In genomic region chr7:50376056-50376455, GRCh38 we compare ENCODE assay signal across 26 cellular contexts.
A peak's percentile ranks its signal among the peaks of the same experiment; 100 is the strongest.
DNase-seq lines count a peak whose midpoint lies in the region; ATAC-seq and TF ChIP-seq lines count a peak whose summit lies in the region.
"Had no signal": no experiment of that assay in that cellular context is flagged by ENCODE, and none has a peak within 500 bp of the region (broad histone marks: within the 10 kb centered on the region; RNA-seq: fewer than 3 reads in every experiment).

No MANE protein-coding gene starts in this region.

- CTCF ChIA-PET in activated CD4-positive, alpha-beta T cell treated with anti-CD3 and anti-CD28 coated beads for 36 hours (lab: Charles Lee), result interaction anchor here (1.0 to 3.2 kb wide), 6 partner anchors 8 to 284 kb away, joined by 3 to 17 read pairs (median 4); no protein-coding TSS in a partner anchor
- CTCF ChIA-PET in CD4-positive, alpha-beta memory T cell (lab: Charles Lee; ENCODE audit: partially characterized antibody), result interaction anchor here (1.6 to 21.0 kb wide), 3 partner anchors 12 to 168 kb away, joined by 3 to 424 read pairs (median 19); no protein-coding TSS in a partner anchor

- H3K36me3 Mint-ChIP-seq in activated CD4-positive, alpha-beta T cell treated with anti-CD3 and anti-CD28 coated beads for 36 hours (ENCODE audit: low read depth), result peaks cover 92% of the 10 kb centered on the region
- H3K36me3 Mint-ChIP-seq in CD4-positive, alpha-beta memory T cell, result peaks cover 79 to 99% of the 10 kb centered on the region in 2 donors
- peaks cover 83% of the 10 kb centered on the region for H3K36me3 Mint-ChIP-seq in activated T-helper 1 cell treated with anti-CD3 and anti-CD28 coated beads, Interleukin-12 subunit alpha, Interleukin-12 subunit beta, Interleukin-2, Interleukin-4 antibody, amounts not matched to agents 30 ng/mL and 10 ng/mL and 1 ng/mL, durations not matched to agents 14 hours and 24 hours and 36 hours (ENCODE audit: low read depth)
- H3K36me3 Mint-ChIP-seq in naive B cell (peaks cover 36 to 38% of the 10 kb centered on the region in 2 donors), natural killer cell (peaks cover 14% of the 10 kb centered on the region), chondrocyte (ENCODE audit: low read depth) (no peaks in the 10 kb centered on the region)

- WGBS in spleen, 5 donors, result 83 to 96% (median 91%) methylated on average over 6 of the region's 6 CpGs

- TF ChIP-seq CTCF in natural killer cell (IDR thresholded peaks at IDR 0.05) (no peak), chondrocyte (IDR thresholded peaks at IDR 0.05) (no peak), spleen (IDR thresholded peaks at IDR 0.05 in 8 of 11, conservative IDR thresholded peaks at IDR 0.05 in 3 of 11) (no peak)

- POLR2A ChIA-PET in activated CD4-positive, alpha-beta T cell treated with anti-CD3 and anti-CD28 coated beads for 36 hours (lab: Charles Lee), result interaction anchor here (0.6 kb wide), 1 partner anchor 188 kb away, joined by 3 read pairs; no protein-coding TSS in a partner anchor
- POLR2A ChIA-PET in CD4-positive, alpha-beta memory T cell (lab: Charles Lee; ENCODE audit: partially characterized antibody), result interaction anchor here (0.6 to 40.8 kb wide), 6 partner anchors 9 to 169 kb away, joined by 3 to 2673 read pairs (median 8); partner anchors contain the start of gene IKZF1

- peak overlapping the region; percentile 37 for H3K27ac ChIP-seq in CD4-positive, alpha-beta memory T cell (ENCODE audit: low read depth, low read length)
- peak overlapping the region in 3 of 8 donors; percentile 13 to 92 (median 16) for H3K27ac ChIP-seq in spleen
- H3K27ac ChIP-seq: Peyer's patch, right lobe of liver, upper lobe of right lung, VCaP had no signal

- H3K4me1 Mint-ChIP-seq in activated CD4-positive, alpha-beta T cell treated with anti-CD3 and anti-CD28 coated beads for 36 hours, result peaks cover 100% of the 10 kb centered on the region
- H3K4me1 Mint-ChIP-seq in CD4-positive, alpha-beta memory T cell, result peaks cover 71 to 100% (median 90%) of the 10 kb centered on the region in 4 donors
- H3K4me1 Mint-ChIP-seq in activated T-helper 1 cell treated with anti-CD3 and anti-CD28 coated beads, Interleukin-12 subunit alpha, Interleukin-12 subunit beta, Interleukin-2, Interleukin-4 antibody, amounts not matched to agents 30 ng/mL and 10 ng/mL and 1 ng/mL, durations not matched to agents 14 hours and 24 hours and 36 hours (ENCODE audit: low read depth), result peaks cover 98% of the 10 kb centered on the region
- H3K4me1 Mint-ChIP-seq in naive B cell (peaks cover 57 to 89% (median 67%) of the 10 kb centered on the region in 3 donors), natural killer cell (peaks cover 79 to 85% of the 10 kb centered on the region in 2 donors), chondrocyte (ENCODE audit: low read depth) (no peaks in the 10 kb centered on the region)

- intact Hi-C loops in activated CD4-positive, alpha-beta T cell treated with anti-CD3 and anti-CD28 coated beads for 36 hours (cut with DNase I, micrococcal nuclease), result no loop called here
- intact Hi-C loops in CD4-positive, alpha-beta memory T cell (cut with micrococcal nuclease), result no loop called here
- intact Hi-C loops in activated T-helper 1 cell treated with anti-CD3 and anti-CD28 coated beads, Interleukin-12 subunit alpha, Interleukin-12 subunit beta, Interleukin-2, Interleukin-4 antibody, amounts not matched to agents 30 ng/mL and 10 ng/mL and 1 ng/mL, durations not matched to agents 14 hours and 24 hours and 36 hours (cut with micrococcal nuclease), result no loop called here
- intact Hi-C loops in natural killer cell (cut with micrococcal nuclease) (no loop called here), spleen (cut with DNase I; ENCODE audit: low total_unique reads) (no loop called here)

- peaks cover 82% of the 10 kb centered on the region for H3K36me3 ChIP-seq in CD4-positive, alpha-beta memory T cell (ENCODE audit: insufficient read depth, low read length)
- H3K36me3 ChIP-seq in spleen, result peaks cover 4 to 99% (median 36%) of the 10 kb centered on the region in 6 donors
- H3K36me3 ChIP-seq: Peyer's patch, right lobe of liver, upper lobe of right lung had no signal

- no peaks in the 10 kb centered on the region for H3K27me3 Mint-ChIP-seq in activated CD4-positive, alpha-beta T cell treated with anti-CD3 and anti-CD28 coated beads for 36 hours
- H3K27me3 Mint-ChIP-seq in CD4-positive, alpha-beta memory T cell, result no peaks in the 10 kb centered on the region
- no peaks in the 10 kb centered on the region for H3K27me3 Mint-ChIP-seq in activated T-helper 1 cell treated with anti-CD3 and anti-CD28 coated beads, Interleukin-12 subunit alpha, Interleukin-12 subunit beta, Interleukin-2, Interleukin-4 antibody, amounts not matched to agents 30 ng/mL and 10 ng/mL and 1 ng/mL, durations not matched to agents 14 hours and 24 hours and 36 hours (ENCODE audit: insufficient read depth)
- H3K27me3 Mint-ChIP-seq in naive B cell (no peaks in the 10 kb centered on the region), natural killer cell (ENCODE audit: low read depth in 2 of 2) (no peaks in the 10 kb centered on the region), chondrocyte (ENCODE audit: low read depth) (peaks cover 41% of the 10 kb centered on the region)

- H3K27ac Mint-ChIP-seq in activated CD4-positive, alpha-beta T cell treated with anti-CD3 and anti-CD28 coated beads for 36 hours, result peak overlapping the region; percentile 84
- H3K27ac Mint-ChIP-seq in CD4-positive, alpha-beta memory T cell, result peak overlapping the region in 6 of 7 donors; percentile 72 to 92 (median 87)
- peak overlapping the region; percentile 91 for H3K27ac Mint-ChIP-seq in activated T-helper 1 cell treated with anti-CD3 and anti-CD28 coated beads, Interleukin-12 subunit alpha, Interleukin-12 subunit beta, Interleukin-2, Interleukin-4 antibody, amounts not matched to agents 30 ng/mL and 10 ng/mL and 1 ng/mL, durations not matched to agents 14 hours and 24 hours and 36 hours
- H3K27ac Mint-ChIP-seq in naive B cell (peak overlapping the region; percentile 51 to 96 (median 90)), natural killer cell (peak overlapping the region in 1 of 2 donors; percentile 54), chondrocyte (ENCODE audit: unreplicated experiment) (no peak overlapping the region)

- DNase-seq in activated CD4-positive, alpha-beta T cell treated with anti-CD3 and anti-CD28 coated beads for 36 hours, result no peak
- no peak for DNase-seq in activated CD4-positive, alpha-beta T cell treated with anti-CD3 and anti-CD28 coated beads, Interleukin-2, amount 50 U/mL, for 4 hours
- DNase-seq in CD4-positive, alpha-beta memory T cell, result no peak
- DNase-seq in activated T-helper 1 cell treated with anti-CD3 and anti-CD28 coated beads, Interleukin-12 subunit alpha, Interleukin-12 subunit beta, Interleukin-2, Interleukin-4 antibody, amounts not matched to agents 30 ng/mL and 10 ng/mL and 1 ng/mL, durations not matched to agents 14 hours and 24 hours and 36 hours (ENCODE audit: low spot score), result no peak
- DNase-seq in naive B cell, result no peak
- DNase-seq in natural killer cell, result no peak
- no peak for DNase-seq in chondrocyte (ENCODE audit: low spot score)
- DNase-seq in spleen, result no peak
- DNase-seq: activated gamma-delta T cell treated with Interleukin-2 at 50 U/mL for 16 hours, cerebellar nuclear complex, DMS153, erythroblast, H7, hippocampal formation, left ventricle myocardium superior, midbrain, NCI-H1048, NCI-H187 treated with DMSO at 0.1 percent for 48 hours, NCI-H446, Peyer's patch, posterior cingulate gyrus, right lobe of liver, substantia nigra, upper lobe of right lung had no signal

- no peak for TF ChIP-seq POLR2A in spleen (IDR thresholded peaks at IDR 0.05)

- H3K4me3 Mint-ChIP-seq in activated CD4-positive, alpha-beta T cell treated with anti-CD3 and anti-CD28 coated beads for 36 hours, result no peak overlapping the region
- peak overlapping the region in 4 of 8 donors; percentile 4 to 49 (median 25) for H3K4me3 Mint-ChIP-seq in CD4-positive, alpha-beta memory T cell
- H3K4me3 Mint-ChIP-seq in activated T-helper 1 cell treated with anti-CD3 and anti-CD28 coated beads, Interleukin-12 subunit alpha, Interleukin-12 subunit beta, Interleukin-2, Interleukin-4 antibody, amounts not matched to agents 30 ng/mL and 10 ng/mL and 1 ng/mL, durations not matched to agents 14 hours and 24 hours and 36 hours, result no peak overlapping the region
- H3K4me3 Mint-ChIP-seq in naive B cell (peak overlapping the region in 1 of 8 donors; percentile 2), natural killer cell (no peak overlapping the region), chondrocyte (ENCODE audit: unreplicated experiment) (no peak overlapping the region)

- no peak for ATAC-seq in activated CD4-positive, alpha-beta T cell treated with anti-CD3 and anti-CD28 coated beads for 36 hours
- ATAC-seq in naive B cell (ENCODE audit: low read depth in 2 of 2) (no peak), natural killer cell (no peak)
- ATAC-seq: left ventricle myocardium superior, right lobe of liver, upper lobe of right lung had no signal

- H3K4me1 ChIP-seq in CD4-positive, alpha-beta memory T cell (ENCODE audit: insufficient read depth, low read length), result peaks cover 95% of the 10 kb centered on the region
- H3K4me1 ChIP-seq in spleen, result peaks cover under 1 to 96% (median 37%) of the 10 kb centered on the region in 6 donors
- H3K4me1 ChIP-seq: Peyer's patch, right lobe of liver, upper lobe of right lung had no signal

- H3K9me3 Mint-ChIP-seq in activated CD4-positive, alpha-beta T cell treated with anti-CD3 and anti-CD28 coated beads for 36 hours (ENCODE audit: low read depth), result no peaks in the 10 kb centered on the region
- H3K9me3 Mint-ChIP-seq in CD4-positive, alpha-beta memory T cell, result no peaks in the 10 kb centered on the region
- H3K9me3 Mint-ChIP-seq in activated T-helper 1 cell treated with anti-CD3 and anti-CD28 coated beads, Interleukin-12 subunit alpha, Interleukin-12 subunit beta, Interleukin-2, Interleukin-4 antibody, amounts not matched to agents 30 ng/mL and 10 ng/mL and 1 ng/mL, durations not matched to agents 14 hours and 24 hours and 36 hours, result no peaks in the 10 kb centered on the region
- H3K9me3 Mint-ChIP-seq in naive B cell (no peaks in the 10 kb centered on the region), natural killer cell (no peaks in the 10 kb centered on the region), chondrocyte (ENCODE audit: low read depth) (no peaks in the 10 kb centered on the region)

- no peaks in the 10 kb centered on the region for H3K9me3 ChIP-seq in CD4-positive, alpha-beta memory T cell (ENCODE audit: control insufficient read depth in 1 of 2, low read length in 2 of 2)
- H3K9me3 ChIP-seq in spleen, result no peaks in the 10 kb centered on the region
- H3K9me3 ChIP-seq: BLaER1 treated with 17β-estradiol and CSF1 and Interleukin-3, amounts not matched to agents 10 nM and 100 nM; Peyer's patch; right lobe of liver; upper lobe of right lung had no signal

- H3K27me3 ChIP-seq in CD4-positive, alpha-beta memory T cell (ENCODE audit: insufficient read depth, low read length), result no peaks in the 10 kb centered on the region
- H3K27me3 ChIP-seq in spleen (replicated peaks in 1 of 7), result no peaks in the 10 kb centered on the region
- H3K27me3 ChIP-seq: BLaER1 treated with 17β-estradiol and CSF1 and Interleukin-3, amounts not matched to agents 10 nM and 100 nM; Peyer's patch; right lobe of liver; upper lobe of right lung had no signal

- no peak overlapping the region for H3K4me3 ChIP-seq in CD4-positive, alpha-beta memory T cell (ENCODE audit: low read length in 2 of 2)
- no peak overlapping the region for H3K4me3 ChIP-seq in spleen
- H3K4me3 ChIP-seq: BLaER1 treated with 17β-estradiol and CSF1 and Interleukin-3, amounts not matched to agents 10 nM and 100 nM; Peyer's patch; right lobe of liver; upper lobe of right lung had no signal
